In genomic region chr18:58625839-58626238, GRCh38 we compare ENCODE assay signal across 18 cellular contexts. TPM values are rescaled to one million over a fixed set of nuclear protein-coding genes. Genes with fewer than 3 reads are reported as not detected.
"Had no signal": no experiment of that assay in that cellular context is flagged by ENCODE, and none has a peak within 500 bp of the region (broad histone marks: within the 10 kb centered on the region; RNA-seq: fewer than 3 reads in every experiment).

No MANE protein-coding gene starts in this region.

- H3K27ac ChIP-seq: colonic mucosa, neutrophil, pancreas, sigmoid colon, spleen had no signal

- H3K9me3 ChIP-seq: colonic mucosa, neutrophil, pancreas, sigmoid colon, spleen had no signal

- H3K27me3 ChIP-seq: colonic mucosa, pancreas, sigmoid colon, spleen had no signal

- H3K4me3 ChIP-seq: colonic mucosa, pancreas, sigmoid colon, spleen had no signal

- H3K36me3 ChIP-seq: colonic mucosa, neutrophil, pancreas, sigmoid colon, spleen had no signal

- ATAC-seq: activated T-cell treated with anti-CD3 and anti-CD28 coated beads, Interleukin-2, amount 50 U/mL, for 4 hours; natural killer cell treated with Interleukin-12 subunit alpha and Interleukin-12 subunit beta and Interleukin-15 and Interleukin-18, amount 100 ng/mL, for 72 hours; pancreas; stimulated activated naive B cell treated with anti-CD40 and anti-IgM and Interleukin-4, amounts not matched to agents 10 μg/mL and 1 μg/mL and 100 μg/mL, for 72 hours; WTC11 had no signal

- H3K4me1 ChIP-seq: colonic mucosa, pancreas had no signal

- DNase-seq: activated CD4-positive, alpha-beta T cell treated with anti-CD3 and anti-CD28 coated beads for 4 hours; activated CD8-positive, alpha-beta memory T cell treated with anti-CD3 and anti-CD28 coated beads, Interleukin-2, amount 50 U/mL, for 4 hours; activated effector memory CD4-positive, alpha-beta T cell treated with anti-CD3 and anti-CD28 coated beads, Interleukin-2, amount 50 U/mL, for 16 hours; activated T-cell treated with anti-CD3 and anti-CD28 coated beads, Interleukin-2, amount 50 U/mL, for 4 hours; colonic mucosa; erythroblast; head of caudate nucleus; immature natural killer cell; kidney glomerular epithelial cell; pancreas; sigmoid colon; spleen; stimulated activated naive B cell treated with anti-CD40 and anti-IgM and Interleukin-4, amounts not matched to agents 10 μg/mL and 1 μg/mL and 100 μg/mL, for 72 hours had no signal

- FAIRE-seq: frontal cortex, pancreas had no signal

RNA-seq across cellular contexts. Expression of gene ALPK2, which starts 3.1 kb away (rescaled TPM):
- total RNA-seq: frontal cortex, mesenteric fat pad had no signal
